ENCODE assay signal across 8 cellular contexts in the genomic region with DNA sequence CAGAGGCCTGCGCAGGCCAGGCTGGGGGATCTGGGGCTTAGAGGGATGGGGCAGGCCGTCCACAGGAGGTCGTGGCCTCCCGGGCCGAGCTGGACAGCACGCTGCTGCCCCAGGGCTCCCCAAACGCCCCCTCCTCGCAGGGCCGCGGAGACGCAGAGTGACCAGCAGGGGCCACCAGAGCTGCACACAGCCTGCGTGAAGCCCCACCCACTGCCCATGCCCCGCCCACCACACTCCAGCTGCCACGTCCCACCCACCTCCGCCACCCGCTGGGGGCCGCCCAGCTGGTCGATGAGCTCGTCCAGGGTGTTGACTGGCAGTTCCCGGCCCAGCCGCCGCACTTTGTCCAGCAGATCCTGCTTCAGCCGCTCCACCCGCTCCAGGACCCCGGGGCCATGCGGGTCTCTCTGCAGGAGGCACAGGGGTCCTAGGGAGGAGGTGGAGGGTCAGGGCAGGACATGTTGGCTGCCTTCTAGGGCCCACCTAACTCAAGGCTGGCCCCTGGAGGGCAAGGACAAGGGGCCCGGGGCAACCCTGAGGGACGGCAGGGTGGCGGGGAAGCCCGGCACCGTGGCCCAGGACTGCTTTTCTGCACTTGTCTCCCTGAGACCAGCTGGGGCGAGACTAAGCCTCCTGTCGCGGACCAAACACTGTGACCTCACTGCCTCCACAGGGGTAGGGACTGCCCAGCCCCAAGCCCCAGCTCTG. TPM values are rescaled to one million over a fixed set of nuclear protein-coding genes. Genes with fewer than 3 reads are reported as not detected.
DNase-seq lines count a peak whose midpoint lies in the region; ATAC-seq and TF ChIP-seq lines count a peak whose summit lies in the region.

No MANE protein-coding gene starts in this region.

- no peaks in the 10 kb centered on the region for H3K27me3 ChIP-seq in liver (ENCODE audit: control insufficient read depth in 4 of 4, insufficient read depth in 4 of 4, low read length in 3 of 4)

- H3K9me3 ChIP-seq in liver (ENCODE audit: control insufficient read depth in 4 of 4, low read length in 3 of 4), result no peaks in the 10 kb centered on the region

- DNase-seq in CD1c-positive myeloid dendritic cell (ENCODE audit: extremely low spot score) (peak; percentile 95), HCEC 1CT (peak; percentile 91), NCI-H446 treated with DMSO at 0.1 percent for 48 hours (lab: John Stamatoyannopoulos, UW) (peak; percentile 34), coronary artery (ENCODE audit: low spot score) (peak; percentile 96)
- peak; percentile 85 for DNase-seq in activated CD4-positive, alpha-beta T cell treated with anti-CD3 and anti-CD28 coated beads, Interleukin-2, amount 50 U/mL, for 1 hour
- DNase-seq in stimulated activated CD4-positive, alpha-beta T cell treated with anti-CD3 and anti-CD28 coated beads, Interleukin-2, amount 100 ng/mL, for 24 hours, result peak; percentile 85 to 91

- H3K9ac ChIP-seq in liver (ENCODE audit: low read depth in 1 of 2, low read length in 2 of 2), result peak overlapping the region in 1 of 2 donors; percentile 64

- no peak for ATAC-seq in HG03095 (IDR thresholded peaks at IDR 0.05; ENCODE audit: unreplicated experiment)

- WGBS in liver, result 12% methylated on average over 34 of the region's 34 CpGs

- H3K27ac ChIP-seq in coronary artery (peak overlapping the region; percentile 56 to 77), liver (ENCODE audit: low read depth in 1 of 2, low read length in 2 of 2) (peak overlapping the region; percentile 66 to 81)

- H3K4me3 ChIP-seq in coronary artery (peak overlapping the region; percentile 52), liver (ENCODE audit: low read depth in 1 of 3, low read length in 3 of 3) (no peak overlapping the region)

- peaks cover 8 to 54% (median 36%) of the 10 kb centered on the region in 4 donors for H3K36me3 ChIP-seq in liver (ENCODE audit: control insufficient read depth in 4 of 4, insufficient read depth in 3 of 4, low read depth in 1 of 4, low read length in 3 of 4)

- peaks cover 8 to 21% (median 18%) of the 10 kb centered on the region in 4 donors for H3K4me1 ChIP-seq in liver (ENCODE audit: control insufficient read depth in 4 of 4, insufficient read depth in 4 of 4, low read length in 3 of 4)

- TF ChIP-seq CTCF in coronary artery (IDR thresholded peaks at IDR 0.05) (peak; percentile 97), liver (IDR thresholded peaks at IDR 0.05; ENCODE audit: low read depth, low read length, missing input control) (peak; percentile 80)

- TF ChIP-seq RAD21 in liver (IDR thresholded peaks at IDR 0.05), result peak; percentile 87 to 91

TF ChIP-seq in liver, 16 proteins besides CTCF, POLR2A, EP300 and RAD21:
- TF ChIP-seq YY1 (IDR thresholded peaks at IDR 0.05), result peak; percentile 30
- peak; percentile 74 for TF ChIP-seq SP1 (IDR thresholded peaks at IDR 0.05)
- TF ChIP-seq NR2F2 (IDR thresholded peaks at IDR 0.05), result peak; percentile 36
- no peak for TF ChIP-seq JUND (IDR thresholded peaks at IDR 0.05)
- TF ChIP-seq RXRA (IDR thresholded peaks at IDR 0.05), result peak; percentile 65 to 72
- peak; percentile 27 for TF ChIP-seq FOXA1 (IDR thresholded peaks at IDR 0.05)
- TF ChIP-seq HNF4A (conservative IDR thresholded peaks at IDR 0.05), result peak in 1 of 2 donors; percentile 58
- no peak for TF ChIP-seq FOXA2 (IDR thresholded peaks at IDR 0.05)
- TF ChIP-seq, protein P1, sequence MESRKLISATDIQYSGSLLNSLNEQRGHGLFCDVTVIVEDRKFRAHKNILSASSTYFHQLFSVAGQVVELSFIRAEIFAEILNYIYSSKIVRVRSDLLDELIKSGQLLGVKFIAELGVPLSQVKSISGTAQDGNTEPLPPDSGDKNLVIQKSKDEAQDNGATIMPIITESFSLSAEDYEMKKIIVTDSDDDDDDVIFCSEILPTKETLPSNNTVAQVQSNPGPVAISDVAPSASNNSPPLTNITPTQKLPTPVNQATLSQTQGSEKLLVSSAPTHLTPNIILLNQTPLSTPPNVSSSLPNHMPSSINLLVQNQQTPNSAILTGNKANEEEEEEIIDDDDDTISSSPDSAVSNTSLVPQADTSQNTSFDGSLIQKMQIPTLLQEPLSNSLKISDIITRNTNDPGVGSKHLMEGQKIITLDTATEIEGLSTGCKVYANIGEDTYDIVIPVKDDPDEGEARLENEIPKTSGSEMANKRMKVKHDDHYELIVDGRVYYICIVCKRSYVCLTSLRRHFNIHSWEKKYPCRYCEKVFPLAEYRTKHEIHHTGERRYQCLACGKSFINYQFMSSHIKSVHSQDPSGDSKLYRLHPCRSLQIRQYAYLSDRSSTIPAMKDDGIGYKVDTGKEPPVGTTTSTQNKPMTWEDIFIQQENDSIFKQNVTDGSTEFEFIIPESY (IDR thresholded peaks at IDR 0.05), result no peak
- TF ChIP-seq, protein P2, sequence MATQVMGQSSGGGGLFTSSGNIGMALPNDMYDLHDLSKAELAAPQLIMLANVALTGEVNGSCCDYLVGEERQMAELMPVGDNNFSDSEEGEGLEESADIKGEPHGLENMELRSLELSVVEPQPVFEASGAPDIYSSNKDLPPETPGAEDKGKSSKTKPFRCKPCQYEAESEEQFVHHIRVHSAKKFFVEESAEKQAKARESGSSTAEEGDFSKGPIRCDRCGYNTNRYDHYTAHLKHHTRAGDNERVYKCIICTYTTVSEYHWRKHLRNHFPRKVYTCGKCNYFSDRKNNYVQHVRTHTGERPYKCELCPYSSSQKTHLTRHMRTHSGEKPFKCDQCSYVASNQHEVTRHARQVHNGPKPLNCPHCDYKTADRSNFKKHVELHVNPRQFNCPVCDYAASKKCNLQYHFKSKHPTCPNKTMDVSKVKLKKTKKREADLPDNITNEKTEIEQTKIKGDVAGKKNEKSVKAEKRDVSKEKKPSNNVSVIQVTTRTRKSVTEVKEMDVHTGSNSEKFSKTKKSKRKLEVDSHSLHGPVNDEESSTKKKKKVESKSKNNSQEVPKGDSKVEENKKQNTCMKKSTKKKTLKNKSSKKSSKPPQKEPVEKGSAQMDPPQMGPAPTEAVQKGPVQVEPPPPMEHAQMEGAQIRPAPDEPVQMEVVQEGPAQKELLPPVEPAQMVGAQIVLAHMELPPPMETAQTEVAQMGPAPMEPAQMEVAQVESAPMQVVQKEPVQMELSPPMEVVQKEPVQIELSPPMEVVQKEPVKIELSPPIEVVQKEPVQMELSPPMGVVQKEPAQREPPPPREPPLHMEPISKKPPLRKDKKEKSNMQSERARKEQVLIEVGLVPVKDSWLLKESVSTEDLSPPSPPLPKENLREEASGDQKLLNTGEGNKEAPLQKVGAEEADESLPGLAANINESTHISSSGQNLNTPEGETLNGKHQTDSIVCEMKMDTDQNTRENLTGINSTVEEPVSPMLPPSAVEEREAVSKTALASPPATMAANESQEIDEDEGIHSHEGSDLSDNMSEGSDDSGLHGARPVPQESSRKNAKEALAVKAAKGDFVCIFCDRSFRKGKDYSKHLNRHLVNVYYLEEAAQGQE (IDR thresholded peaks at IDR 0.05), result peak; percentile 38

RNA-seq across cellular contexts. Expression of a gene that starts 9.6 kb away (rescaled TPM):
- total RNA-seq in liver, result 100 to 1,000 TPM; 122 to 149 TPM
- polyA plus RNA-seq in liver, result 100 to 1,000 TPM; 447 to 558 TPM

RNA-seq across cellular contexts. Expression of a gene that starts 18.3 kb away (rescaled TPM):
- 100 to 1,000 TPM in 1 of 2 donors, 10 to 100 TPM in 1; 51.8 to 168 TPM for total RNA-seq in liver
- 100 to 1,000 TPM; 175 to 211 TPM for polyA plus RNA-seq in liver

RNA-seq across cellular contexts. Expression of a gene that starts 46.5 kb away (rescaled TPM):
- total RNA-seq in liver, result 10 to 100 TPM; 13.6 to 27.5 TPM
- 1 to 10 TPM; 3.3 to 5.8 TPM for polyA plus RNA-seq in liver

Comparison
In these comparisons a context has a peak if more than half of its experiments do, and no peak if none do; other contexts are left out.
1. DNase-seq: peak in every context shown above with its lines; median percentile 96 in coronary artery; 95 in CD1c-positive myeloid dendritic cell; 91 in HCEC 1CT; 88 in stimulated activated CD4-positive, alpha-beta T cell treated with anti-CD3 and anti-CD28 coated beads, Interleukin-2, amount 100 ng/mL, for 24 hours; 85 in activated CD4-positive, alpha-beta T cell treated with anti-CD3 and anti-CD28 coated beads, Interleukin-2, amount 50 U/mL, for 1 hour; 34 in NCI-H446 treated with DMSO at 0.1 percent for 48 hours.